Comparison of ENCODE assay signal across 1 cellular context in the genomic region with DNA sequence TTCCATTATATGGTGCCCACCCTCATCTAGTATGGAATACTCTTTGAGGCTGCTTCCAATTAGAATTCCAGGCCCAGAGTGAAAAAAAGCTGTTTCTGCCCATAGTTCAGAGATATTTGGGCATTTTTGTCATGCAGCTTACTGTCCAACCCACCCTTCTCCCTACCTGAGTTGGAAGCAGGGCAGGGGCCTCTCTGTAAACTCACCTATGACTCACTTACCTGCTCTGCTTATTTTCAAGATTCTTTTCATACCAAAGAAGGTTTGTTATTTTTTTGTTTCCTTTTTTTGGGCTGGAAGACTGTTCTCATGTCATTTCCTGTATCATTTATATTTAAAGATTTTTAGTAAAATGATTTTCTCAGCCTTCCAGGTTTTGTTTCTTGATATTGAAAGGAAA.
TF ChIP-seq lines count a peak whose summit lies in the region.

No MANE protein-coding gene starts in this region.

TF ChIP-seq in HCT116, 20 proteins besides CTCF, POLR2A, EP300 and RAD21 (continued from another document):
- TF ChIP-seq, protein P1, sequence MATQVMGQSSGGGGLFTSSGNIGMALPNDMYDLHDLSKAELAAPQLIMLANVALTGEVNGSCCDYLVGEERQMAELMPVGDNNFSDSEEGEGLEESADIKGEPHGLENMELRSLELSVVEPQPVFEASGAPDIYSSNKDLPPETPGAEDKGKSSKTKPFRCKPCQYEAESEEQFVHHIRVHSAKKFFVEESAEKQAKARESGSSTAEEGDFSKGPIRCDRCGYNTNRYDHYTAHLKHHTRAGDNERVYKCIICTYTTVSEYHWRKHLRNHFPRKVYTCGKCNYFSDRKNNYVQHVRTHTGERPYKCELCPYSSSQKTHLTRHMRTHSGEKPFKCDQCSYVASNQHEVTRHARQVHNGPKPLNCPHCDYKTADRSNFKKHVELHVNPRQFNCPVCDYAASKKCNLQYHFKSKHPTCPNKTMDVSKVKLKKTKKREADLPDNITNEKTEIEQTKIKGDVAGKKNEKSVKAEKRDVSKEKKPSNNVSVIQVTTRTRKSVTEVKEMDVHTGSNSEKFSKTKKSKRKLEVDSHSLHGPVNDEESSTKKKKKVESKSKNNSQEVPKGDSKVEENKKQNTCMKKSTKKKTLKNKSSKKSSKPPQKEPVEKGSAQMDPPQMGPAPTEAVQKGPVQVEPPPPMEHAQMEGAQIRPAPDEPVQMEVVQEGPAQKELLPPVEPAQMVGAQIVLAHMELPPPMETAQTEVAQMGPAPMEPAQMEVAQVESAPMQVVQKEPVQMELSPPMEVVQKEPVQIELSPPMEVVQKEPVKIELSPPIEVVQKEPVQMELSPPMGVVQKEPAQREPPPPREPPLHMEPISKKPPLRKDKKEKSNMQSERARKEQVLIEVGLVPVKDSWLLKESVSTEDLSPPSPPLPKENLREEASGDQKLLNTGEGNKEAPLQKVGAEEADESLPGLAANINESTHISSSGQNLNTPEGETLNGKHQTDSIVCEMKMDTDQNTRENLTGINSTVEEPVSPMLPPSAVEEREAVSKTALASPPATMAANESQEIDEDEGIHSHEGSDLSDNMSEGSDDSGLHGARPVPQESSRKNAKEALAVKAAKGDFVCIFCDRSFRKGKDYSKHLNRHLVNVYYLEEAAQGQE (IDR thresholded peaks at IDR 0.05; ENCODE audit: low read depth), result no peak
- TF ChIP-seq JUND (IDR thresholded peaks at IDR 0.05) (peak; percentile 60), POLR2AphosphoS5 (IDR thresholded peaks at IDR 0.05; ENCODE audit: low read depth, low read length) (0 out of 2 replicates have a peak, but pooled peaks have one; percentile 23), ZNF274 (IDR thresholded peaks at IDR 0.05; ENCODE audit: low read depth, low read length) (no peak), SIN3A (IDR thresholded peaks at IDR 0.05; ENCODE audit: low read depth) (no peak), EZH2phosphoT487 (IDR thresholded peaks at IDR 0.05; ENCODE audit: borderline replicate concordance) (no peak), ZFX (IDR thresholded peaks at IDR 0.05) (no peak), CBX3 (IDR thresholded peaks at IDR 0.05; ENCODE audit: low read depth) (0 out of 2 replicates have a peak, but pooled peaks have one; percentile 28), EGR1 (IDR thresholded peaks at IDR 0.05; ENCODE audit: low read depth) (no peak), YY1 (IDR thresholded peaks at IDR 0.05; ENCODE audit: extremely low read depth, insufficient replicate concordance, low read depth, low read length) (no peak), EZH2 (IDR thresholded peaks at IDR 0.05) (no peak), SP1 (IDR thresholded peaks at IDR 0.05; ENCODE audit: low read depth) (peak; percentile 58), ELF1 (IDR thresholded peaks at IDR 0.05; ENCODE audit: borderline replicate concordance, low read depth) (no peak), FOSL1 (IDR thresholded peaks at IDR 0.05; ENCODE audit: low read depth) (peak; percentile 81), TCF7L2 (IDR thresholded peaks at IDR 0.05; ENCODE audit: borderline replicate concordance, extremely low read depth, insufficient read depth, insufficient read length) (no peak), CEBPB (IDR thresholded peaks at IDR 0.05; ENCODE audit: low read depth) (no peak)
- TF ChIP-seq, protein P2, sequence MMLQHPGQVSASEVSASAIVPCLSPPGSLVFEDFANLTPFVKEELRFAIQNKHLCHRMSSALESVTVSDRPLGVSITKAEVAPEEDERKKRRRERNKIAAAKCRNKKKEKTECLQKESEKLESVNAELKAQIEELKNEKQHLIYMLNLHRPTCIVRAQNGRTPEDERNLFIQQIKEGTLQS (IDR thresholded peaks at IDR 0.05), result no peak
- TF ChIP-seq, protein P3, sequence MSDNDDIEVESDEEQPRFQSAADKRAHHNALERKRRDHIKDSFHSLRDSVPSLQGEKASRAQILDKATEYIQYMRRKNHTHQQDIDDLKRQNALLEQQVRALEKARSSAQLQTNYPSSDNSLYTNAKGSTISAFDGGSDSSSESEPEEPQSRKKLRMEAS (IDR thresholded peaks at IDR 0.05), result 0 out of 2 replicates have a peak, but pooled peaks have one; percentile 15
- TF ChIP-seq, protein P4, sequence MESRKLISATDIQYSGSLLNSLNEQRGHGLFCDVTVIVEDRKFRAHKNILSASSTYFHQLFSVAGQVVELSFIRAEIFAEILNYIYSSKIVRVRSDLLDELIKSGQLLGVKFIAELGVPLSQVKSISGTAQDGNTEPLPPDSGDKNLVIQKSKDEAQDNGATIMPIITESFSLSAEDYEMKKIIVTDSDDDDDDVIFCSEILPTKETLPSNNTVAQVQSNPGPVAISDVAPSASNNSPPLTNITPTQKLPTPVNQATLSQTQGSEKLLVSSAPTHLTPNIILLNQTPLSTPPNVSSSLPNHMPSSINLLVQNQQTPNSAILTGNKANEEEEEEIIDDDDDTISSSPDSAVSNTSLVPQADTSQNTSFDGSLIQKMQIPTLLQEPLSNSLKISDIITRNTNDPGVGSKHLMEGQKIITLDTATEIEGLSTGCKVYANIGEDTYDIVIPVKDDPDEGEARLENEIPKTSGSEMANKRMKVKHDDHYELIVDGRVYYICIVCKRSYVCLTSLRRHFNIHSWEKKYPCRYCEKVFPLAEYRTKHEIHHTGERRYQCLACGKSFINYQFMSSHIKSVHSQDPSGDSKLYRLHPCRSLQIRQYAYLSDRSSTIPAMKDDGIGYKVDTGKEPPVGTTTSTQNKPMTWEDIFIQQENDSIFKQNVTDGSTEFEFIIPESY (IDR thresholded peaks at IDR 0.05; ENCODE audit: extremely low read depth, insufficient replicate concordance, low read length), result no peak
